Comparison of ENCODE assay signal across 21 cellular contexts in genomic region chr9:96293481-96293880, GRCh38. TPM values are rescaled to one million over a fixed set of nuclear protein-coding genes. Genes with fewer than 3 reads are reported as not detected.
A peak's percentile ranks its signal among the peaks of the same experiment; 100 is the strongest.
DNase-seq lines count a peak whose midpoint lies in the region; ATAC-seq and TF ChIP-seq lines count a peak whose summit lies in the region.
"Had no signal": no experiment of that assay in that cellular context is flagged by ENCODE, and none has a peak within 500 bp of the region (broad histone marks: within the 10 kb centered on the region; RNA-seq: fewer than 3 reads in every experiment).

No MANE protein-coding gene starts in this region.

- H3K36me3 ChIP-seq in mammary epithelial cell (ENCODE audit: insufficient read depth, low read length) (no peaks in the 10 kb centered on the region), breast epithelium (no peaks in the 10 kb centered on the region), brain microvascular endothelial cell (replicated peaks) (no peaks in the 10 kb centered on the region)
- H3K36me3 ChIP-seq: heart right ventricle had no signal

- no peak overlapping the region for H3K4me2 ChIP-seq in mammary epithelial cell (ENCODE audit: insufficient read depth, low read depth, low read length)
- H3K4me2 ChIP-seq: A549 had no signal

- H3K4me1 ChIP-seq in mammary epithelial cell (ENCODE audit: insufficient read depth, low read length), result peaks cover 5% of the 10 kb centered on the region
- H3K4me1 ChIP-seq in breast epithelium, result no peaks in the 10 kb centered on the region
- H3K4me1 ChIP-seq: A549, heart right ventricle had no signal

- BruUV-seq in mammary epithelial cell (replicated peaks; lab: Mats Ljungman, UMichigan), result no TSS peak

- H3K9ac ChIP-seq in mammary epithelial cell (ENCODE audit: insufficient read depth, low read length), result no peak overlapping the region

- no peak overlapping the region for H3K4me3 ChIP-seq in mammary epithelial cell (replicated peaks in 1 of 3; ENCODE audit: insufficient read depth in 1 of 3, low read depth in 2 of 3, low read length in 3 of 3)
- no peak overlapping the region for H3K4me3 ChIP-seq in breast epithelium
- H3K4me3 ChIP-seq in brain microvascular endothelial cell (ENCODE audit: low read depth, low read length), result no peak overlapping the region
- H3K4me3 ChIP-seq: A549, heart right ventricle had no signal

- DNase-seq in mammary epithelial cell (peak; percentile 52), breast epithelium (ENCODE audit: low spot score in 2 of 2) (no peak), brain microvascular endothelial cell (peak; percentile 33), iris pigment epithelial cell (ENCODE audit: low read depth) (peak; percentile 65), hepatic stellate cell (ENCODE audit: low spot score) (no peak), AML-193 (lab: John Stamatoyannopoulos, UW) (no peak), NCI-H1048 (lab: John Stamatoyannopoulos, UW) (no peak)
- DNase-seq: activated CD4-positive, CD25-positive, alpha-beta regulatory T cell; activated CD8-positive, alpha-beta memory T cell treated with anti-CD3 and anti-CD28 coated beads, Interleukin-2, amount 10 ng/mL, durations not matched to agents 7 days and 5 days; activated gamma-delta T cell; CD4-positive, alpha-beta memory T cell; effector memory CD4-positive, alpha-beta T cell; heart right ventricle; left colon; NCI-H187; NCI-H526; posterior cingulate gyrus; RPMI8226; T-cell had no signal

- 51% methylated on average over 3 of the region's 3 CpGs for WGBS in mammary epithelial cell (ENCODE audit: low coverage, missing lambda C conversion rate)

- CTCF ChIA-PET in mammary epithelial cell (lab: Charles Lee; ENCODE audit: low non-redundant PET), result no interaction called here

- TF ChIP-seq POLR2A in breast epithelium (IDR thresholded peaks at IDR 0.05) (no peak), GM18505 (IDR thresholded peaks at IDR 0.05; ENCODE audit: borderline replicate concordance, extremely low read depth, insufficient read depth, insufficient read length) (no peak)

- H3K27me3 ChIP-seq in mammary epithelial cell (ENCODE audit: insufficient read depth, low read length) (peaks cover 8% of the 10 kb centered on the region), breast epithelium (no peaks in the 10 kb centered on the region), brain microvascular endothelial cell (replicated peaks) (no peaks in the 10 kb centered on the region)
- H3K27me3 ChIP-seq: heart right ventricle had no signal

- no peaks in the 10 kb centered on the region for H3K79me2 ChIP-seq in mammary epithelial cell (ENCODE audit: insufficient read depth, low read length)

- TF ChIP-seq CTCF in mammary epithelial cell (conservative IDR thresholded peaks at IDR 0.05 in 1 of 2, IDR thresholded peaks at IDR 0.05 in 1 of 2; ENCODE audit: extremely low read depth in 1 of 2, insufficient read depth in 1 of 2, low read depth in 1 of 2, low read length in 2 of 2) (no peak), breast epithelium (IDR thresholded peaks at IDR 0.05) (no peak), brain microvascular endothelial cell (IDR thresholded peaks at IDR 0.05; ENCODE audit: low read depth, low read length, missing control alignments) (no peak)

- dilution Hi-C loops in mammary epithelial cell (cut with HindIII; ENCODE audit: low sequenced_read_pairs), result loop anchor here (5.0 kb wide), 1 partner anchor 74 kb away; no protein-coding TSS in a partner anchor

- intact Hi-C loops in mammary epithelial cell (cut with micrococcal nuclease) (no loop called here), breast epithelium (cut with DNase I; ENCODE audit: low total_unique reads) (no loop called here)

- H2AFZ ChIP-seq in mammary epithelial cell (ENCODE audit: low read depth, low read length), result no peak overlapping the region

- H4K20me1 ChIP-seq in mammary epithelial cell (ENCODE audit: insufficient read depth, low read length), result no peaks in the 10 kb centered on the region

- in situ Hi-C loops in mammary epithelial cell (cut with MboI; ENCODE audit: low sequenced_read_pairs in 2 of 2), result no loop called here
- in situ Hi-C loops in brain microvascular endothelial cell (cut with HindIII; ENCODE audit: low pct_ligation_motif_present, low sequenced_read_pairs), result no loop called here

- H3K9me3 ChIP-seq in mammary epithelial cell (replicated peaks; ENCODE audit: insufficient read depth, low read length) (no peaks in the 10 kb centered on the region), breast epithelium (peaks cover 0 to 7% of the 10 kb centered on the region in 2 donors)
- H3K9me3 ChIP-seq: A549 had no signal

- H3K27ac ChIP-seq in mammary epithelial cell (ENCODE audit: insufficient read depth, low read depth, low read length) (no peak overlapping the region), breast epithelium (no peak overlapping the region), brain microvascular endothelial cell (no peak overlapping the region)
- H3K27ac ChIP-seq: A549, heart right ventricle had no signal

- ATAC-seq in GM18505 (IDR thresholded peaks at IDR 0.05; ENCODE audit: unreplicated experiment), result no peak
- ATAC-seq: activated CD8-positive, alpha-beta memory T cell treated with anti-CD3 and anti-CD28 coated beads, Interleukin-2, amount 10 ng/mL, durations not matched to agents 7 days and 5 days; heart right ventricle; left colon; T-cell had no signal

RNA-seq across cellular contexts. Expression of gene HSD17B3, which starts 8.5 kb away (rescaled TPM):
- total RNA-seq in mammary epithelial cell (not detected), breast epithelium (1 to 10 TPM in 1 of 3 donors, under 1 TPM in 1, not detected in 1; 0.98 to 1.1 TPM)
- 0.05 TPM for polyA plus RNA-seq in mammary epithelial cell
- polyA minus RNA-seq in mammary epithelial cell, result not detected
- polyA plus RNA-seq: CD4-positive, alpha-beta memory T cell had no signal

Comparison
In these comparisons a context has a peak if more than half of its experiments do, and no peak if none do; other contexts are left out.
1. DNase-seq: peak in mammary epithelial cell (single experiment), brain microvascular endothelial cell (single experiment) and iris pigment epithelial cell (single experiment); none in breast epithelium (0 of 2), hepatic stellate cell (single experiment), AML-193 (0 of 2) and NCI-H1048 (single experiment).